Comparison of ENCODE assay signal across 28 cellular contexts in the genomic region with DNA sequence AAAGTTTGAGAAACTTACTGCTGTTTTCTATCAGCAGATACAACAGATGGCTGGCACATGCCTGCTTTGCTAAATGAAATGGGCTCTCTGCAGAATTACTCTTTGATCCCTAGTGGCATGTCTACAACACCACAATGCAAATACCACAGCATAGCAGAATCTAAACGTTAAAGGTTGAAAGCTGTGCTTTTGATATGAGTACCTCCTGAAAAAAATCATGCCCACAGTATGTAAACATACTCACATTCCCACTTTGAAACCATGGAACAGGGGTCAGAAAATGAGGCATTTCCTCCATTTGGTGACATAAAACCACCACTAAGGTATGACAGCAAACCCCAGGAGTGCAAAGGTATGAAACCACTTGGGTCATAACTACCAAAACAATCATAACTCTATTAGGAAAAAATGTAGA. TPM values are rescaled to one million over a fixed set of nuclear protein-coding genes. Genes with fewer than 3 reads are reported as not detected.
DNase-seq lines count a peak whose midpoint lies in the region; ATAC-seq, FAIRE-seq and TF ChIP-seq lines count a peak whose summit lies in the region.
"Had no signal": no experiment of that assay in that cellular context is flagged by ENCODE, and none has a peak within 500 bp of the region (broad histone marks: within the 10 kb centered on the region; RNA-seq: fewer than 3 reads in every experiment).

No MANE protein-coding gene starts in this region.

- H3K79me2 ChIP-seq in HepG2 (ENCODE audit: insufficient read depth, low read length) = no peaks in the 10 kb centered on the region

- CTCF ChIA-PET in HepG2 (lab: Yijun Ruan, JAX; ENCODE audit: low intra/inter-chr PET ratio, low total read pairs) = no interaction called here

- peak; percentile 89 for DNase-seq in HepG2 (ENCODE audit: low spot score)
- no peak for DNase-seq in right lobe of liver
- DNase-seq in T-helper 17 cell = no peak
- DNase-seq in left lung = no peak
- DNase-seq in activated naive CD4-positive, alpha-beta T cell treated with anti-CD3 and anti-CD28 coated beads, Interleukin-2, amount 50 U/mL, for 16 hours = no peak
- DNase-seq in adrenal gland = no peak
- DNase-seq in NCI-H1105 treated with DMSO at 0.1 percent for 48 hours (lab: John Stamatoyannopoulos, UW) = no peak
- DNase-seq: activated B cell treated with CpG ODN at 0.5 μM for 24 hours; activated CD4-positive, alpha-beta T cell treated with anti-CD3 and anti-CD28 coated beads, Interleukin-2, amount 50 U/mL, for 1 hour; activated T-cell treated with anti-CD3 and anti-CD28 coated beads, Interleukin-2, amount 50 U/mL, for 4 hours; BE2C; CD8-positive, alpha-beta T cell; glutamatergic neuron; H7; left ventricle myocardium inferior; naive B cell; NCI-H446 treated with DMSO at 0.1 percent for 48 hours; NCI-H82; posterior cingulate gyrus; stimulated activated CD4-positive, alpha-beta T cell treated with anti-CD3 and anti-CD28 coated beads, Interleukin-1b, Interleukin-23, amount 100 ng/mL, for 48 hours; stomach had no signal

- TF ChIP-seq CTCF in HepG2 (CRISPR knock-in tag; IDR thresholded peaks at IDR 0.05) = no peak
- TF ChIP-seq CTCF in right lobe of liver (IDR thresholded peaks at IDR 0.05) = no peak
- no peak for TF ChIP-seq CTCF in left lung (IDR thresholded peaks at IDR 0.05)
- TF ChIP-seq CTCF in adrenal gland (IDR thresholded peaks at IDR 0.05) = no peak

- intact Hi-C loops in HepG2 (cut with micrococcal nuclease; ENCODE audit: unreplicated experiment) = no loop called here
- intact Hi-C loops in right lobe of liver (cut with DNase I) = no loop called here
- intact Hi-C loops in left lung (cut with DNase I) = no loop called here
- intact Hi-C loops in adrenal gland (cut with DNase I) = no loop called here

- in situ Hi-C loops in HepG2 (cut with HindIII; ENCODE audit: extremely low pct_ligation_motif_present, low pct_unique_long_range_greater_than_20kb) = no loop called here

- peaks cover 31% of the 10 kb centered on the region for H3K27me3 Mint-ChIP-seq in T-helper 17 cell

- no peak overlapping the region for H3K27ac Mint-ChIP-seq in T-helper 17 cell
- H3K27ac Mint-ChIP-seq: activated B cell treated with CpG ODN at 0.5 μM for 24 hours; CD8-positive, alpha-beta T cell; naive B cell had no signal

- no peaks in the 10 kb centered on the region for H4K20me1 ChIP-seq in HepG2 (ENCODE audit: insufficient read depth, low read length)

- H3K4me1 Mint-ChIP-seq in T-helper 17 cell = no peaks in the 10 kb centered on the region
- H3K4me1 Mint-ChIP-seq: activated B cell treated with CpG ODN at 0.5 μM for 24 hours, naive B cell had no signal

- BruUV-seq in HepG2 (replicated peaks; lab: Mats Ljungman, UMichigan) = no TSS peak

- peak; percentile 35 to 42; a peak in 2 of 4 replicates for TF ChIP-seq EP300 in HepG2 (IDR thresholded peaks at IDR 0.05; ENCODE audit: low read depth in 2 of 2, low read length in 2 of 2)
- TF ChIP-seq EP300 in HepG2 (CRISPR knock-in tag; IDR thresholded peaks at IDR 0.05; ENCODE audit: borderline replicate concordance) = peak; percentile 73

- H3K36me3 ChIP-seq in HepG2 (replicated peaks in 1 of 2; ENCODE audit: control insufficient read depth in 1 of 2, insufficient read depth in 2 of 2, low read length in 2 of 2) (no peaks in the 10 kb centered on the region), right lobe of liver (no peaks in the 10 kb centered on the region), left lung (no peaks in the 10 kb centered on the region), adrenal gland (replicated peaks in 1 of 2) (no peaks in the 10 kb centered on the region)
- H3K36me3 ChIP-seq: BE2C, left ventricle myocardium inferior, right atrium auricular region, stomach had no signal

- TF ChIP-seq POLR2A in HepG2 (IDR thresholded peaks at IDR 0.05; ENCODE audit: insufficient read depth in 1 of 2, low read depth in 2 of 2, low read length in 2 of 2) = no peak
- TF ChIP-seq POLR2A in right lobe of liver (IDR thresholded peaks at IDR 0.05) = no peak
- TF ChIP-seq POLR2A in adrenal gland (IDR thresholded peaks at IDR 0.05) = no peak
- no peak for TF ChIP-seq POLR2A in GM18505 (IDR thresholded peaks at IDR 0.05; ENCODE audit: borderline replicate concordance, extremely low read depth, insufficient read depth, insufficient read length)

- H3K9ac ChIP-seq in HepG2 (ENCODE audit: insufficient read depth, low read depth, low read length) = no peak overlapping the region

- H3K27ac ChIP-seq in HepG2 (ENCODE audit: extremely low read length, insufficient read depth, low read length) (no peak overlapping the region), right lobe of liver (no peak overlapping the region), left lung (peak overlapping the region in 1 of 2 donors; percentile 14), adrenal gland (no peak overlapping the region)
- H3K27ac ChIP-seq: left ventricle myocardium inferior, right atrium auricular region, stomach had no signal

- 0 out of 5 replicates have a peak, but pooled peaks cover 0 to 1% of the 10 kb centered on the region in 2 experiments for H3K27me3 ChIP-seq in HepG2 (ENCODE audit: control insufficient read depth in 1 of 2, insufficient read depth in 2 of 2, low read length in 2 of 2)
- H3K27me3 ChIP-seq in right lobe of liver = no peaks in the 10 kb centered on the region
- peaks cover 5 to 22% of the 10 kb centered on the region in 2 donors for H3K27me3 ChIP-seq in left lung
- H3K27me3 ChIP-seq in adrenal gland = peaks cover 12% of the 10 kb centered on the region
- H3K27me3 ChIP-seq: right atrium auricular region had no signal

- ATAC-seq in HepG2 (peak; percentile 94), right lobe of liver (no peak), T-helper 17 cell (no peak), left lung (peak; percentile 80), GM18505 (IDR thresholded peaks at IDR 0.05; ENCODE audit: unreplicated experiment) (no peak)
- ATAC-seq: CD8-positive, alpha-beta T cell had no signal

- H3K4me3 Mint-ChIP-seq in T-helper 17 cell = peak overlapping the region; percentile 43
- H3K4me3 Mint-ChIP-seq: activated B cell treated with CpG ODN at 0.5 μM for 24 hours; activated T-cell treated with anti-CD3 and anti-CD28 coated beads, Interleukin-2, amount 50 U/mL, for 4 hours; CD8-positive, alpha-beta T cell; naive B cell had no signal

- peak; percentile 8 for FAIRE-seq in HepG2 (lab: Jason Lieb, UNC)
- FAIRE-seq: endothelial cell of umbilical vein, GM12892, islet of Langerhans had no signal

- peak overlapping the region; percentile 29; the same call in 1 of the 2 replicates for H3K4me2 ChIP-seq in HepG2 (ENCODE audit: low read depth, low read length)

- H3K4me1 ChIP-seq in HepG2 (ENCODE audit: insufficient read depth, low read length) (peaks cover 24% of the 10 kb centered on the region), right lobe of liver (no peaks in the 10 kb centered on the region), left lung (no peaks in the 10 kb centered on the region), adrenal gland (replicated peaks in 1 of 2) (no peaks in the 10 kb centered on the region)
- H3K4me1 ChIP-seq: BE2C, left ventricle myocardium inferior, right atrium auricular region, stomach had no signal

- POLR2A ChIA-PET in HepG2 (lab: Yijun Ruan, JAX) = no interaction called here

- TF ChIP-seq RAD21 in HepG2 (CRISPR knock-in tag; IDR thresholded peaks at IDR 0.05) = no peak

- WGBS in HepG2 (ENCODE audit: low lambda C conversion rate) = 7% methylated on average over 1 of the region's 1 CpG
- 7% methylated on average over 1 of the region's 1 CpG for WGBS in right lobe of liver (ENCODE audit: insufficient coverage, low coverage, low lambda C conversion rate, missing lambda C conversion rate)
- 16 to 33% (median 22%) methylated on average over 1 of the region's 1 CpG for WGBS in adrenal gland, 4 donors

- no peak overlapping the region for H3K4me3 ChIP-seq in HepG2 (replicated peaks in 1 of 3; ENCODE audit: insufficient read depth in 1 of 3, low read depth in 2 of 3, low read length in 3 of 3)
- H3K4me3 ChIP-seq in right lobe of liver = no peak overlapping the region
- H3K4me3 ChIP-seq in left lung = no peak overlapping the region
- no peak overlapping the region for H3K4me3 ChIP-seq in adrenal gland
- H3K4me3 ChIP-seq: left ventricle myocardium inferior, right atrium auricular region, stomach had no signal

- H3K9me3 ChIP-seq in HepG2 (ENCODE audit: low read length) (no peaks in the 10 kb centered on the region), right lobe of liver (no peaks in the 10 kb centered on the region), T-helper 17 cell (ENCODE audit: control insufficient read depth, low read length, poor library complexity, severe bottlenecking) (no peaks in the 10 kb centered on the region), left lung (no peaks in the 10 kb centered on the region), adrenal gland (replicated peaks in 1 of 3) (no peaks in the 10 kb centered on the region)
- H3K9me3 ChIP-seq: BE2C, left ventricle myocardium inferior, right atrium auricular region, stomach had no signal

- peaks cover 3% of the 10 kb centered on the region for H3K36me3 Mint-ChIP-seq in T-helper 17 cell (ENCODE audit: low read depth)
- H3K36me3 Mint-ChIP-seq: CD8-positive, alpha-beta T cell had no signal

- H2AFZ ChIP-seq in HepG2 (ENCODE audit: low read length) = no peak overlapping the region

RNA-seq across cellular contexts. Expression of gene WIF1, which starts 7.5 kb away (rescaled TPM):
- not detected in 2 replicates for total RNA-seq in HepG2 (2016; rRNA removed; fragmentation: Illumina TruSeq; extraction: Trizol)
- total RNA-seq in HepG2 (2016; cell fraction: cytosol; rRNA removed; fragmentation: Illumina TruSeq; extraction: Trizol; ENCODE audit: low read depth) = not detected in 2 replicates
- total RNA-seq in HepG2 (2016; cell fraction: insoluble cytoplasmic fraction; rRNA removed; fragmentation: Illumina TruSeq; extraction: Trizol) = not detected in 2 replicates
- total RNA-seq in HepG2 (2016; cell fraction: membrane; rRNA removed; fragmentation: Illumina TruSeq; extraction: Trizol) = not detected in 2 replicates
- total RNA-seq in HepG2 (2016; cell fraction: nucleus; rRNA removed; fragmentation: Illumina TruSeq; extraction: Trizol) = not detected in 2 replicates
- not detected in 2 replicates for polyA plus RNA-seq in HepG2 (2011; rRNA removed)
- polyA plus RNA-seq in HepG2 (2011; cell fraction: cytosol; rRNA removed) = not detected in 2 replicates
- not detected in 2 replicates for polyA plus RNA-seq in HepG2 (2011; cell fraction: nucleus; rRNA removed)
- polyA plus RNA-seq in HepG2 (2012) = not detected in 2 replicates
- polyA plus RNA-seq in HepG2 (2016; cell fraction: cytosol; fragmentation: Illumina TruSeq; extraction: Trizol; ENCODE audit: low read depth) = not detected in 2 replicates
- polyA plus RNA-seq in HepG2 (2016; cell fraction: insoluble cytoplasmic fraction; fragmentation: Illumina TruSeq; extraction: Trizol; ENCODE audit: low read depth) = not detected in 2 replicates
- not detected in 2 replicates for polyA plus RNA-seq in HepG2 (2016; cell fraction: membrane; fragmentation: Illumina TruSeq; extraction: Trizol; ENCODE audit: low read depth)
- polyA plus RNA-seq in HepG2 (2016; cell fraction: nucleus; fragmentation: Illumina TruSeq; extraction: Trizol; ENCODE audit: insufficient read depth, low read depth) = not detected in 2 replicates
- not detected in 2 replicates for polyA minus RNA-seq in HepG2 (2011; rRNA and poly(A)+ RNA removed; ENCODE audit: low replicate concordance)
- not detected in 2 replicates for polyA minus RNA-seq in HepG2 (2011; cell fraction: cytosol; rRNA and poly(A)+ RNA removed)
- polyA minus RNA-seq in HepG2 (2011; cell fraction: nucleus; rRNA and poly(A)+ RNA removed) = not detected in 2 replicates
- total RNA-seq in right lobe of liver = not detected
- not detected for total RNA-seq in T-helper 17 cell
- 10 to 100 TPM; 42.5 to 78.1 TPM for total RNA-seq in left lung
- 1 to 10 TPM in 2 of 8 donors, under 1 TPM in 5, not detected in 1; 0.12 to 3.8 (median 0.53) TPM for total RNA-seq in adrenal gland
- polyA plus RNA-seq in adrenal gland = under 1 TPM in 2 of 3 donors, not detected in 1; 0.24 to 0.51 TPM
- total RNA-seq: activated B cell treated with CpG ODN at 0.5 μM for 24 hours; CD8-positive, alpha-beta T cell; chondrocyte; endothelial cell of umbilical vein; left ventricle myocardium inferior; T-helper 1 cell treated with Interleukin-12 subunit alpha and Interleukin-12 subunit beta and Interleukin-4 antibody, amounts not matched to agents 30 ng/mL and 1 ng/mL, for 36 hours had no signal
- polyA plus RNA-seq: endothelial cell of umbilical vein had no signal

RNA-seq across cellular contexts. Expression of gene LEMD3, which starts 55.8 kb away (rescaled TPM):
- total RNA-seq in HepG2 (2016; rRNA removed; fragmentation: Illumina TruSeq; extraction: Trizol) (12.3 and 18.7 TPM in 2 replicates), right lobe of liver (10 to 100 TPM in 4 of 6 experiments, 1 to 10 TPM in 2; 8.6 to 19.0 (median 11.6) TPM), T-helper 17 cell (10 to 100 TPM; 52.2 to 62.1 TPM), left lung (10 to 100 TPM; 26.5 to 35.4 TPM), adrenal gland (10 to 100 TPM; 17.8 to 52.1 (median 25.3) TPM)
- total RNA-seq in HepG2 (2016; cell fraction: cytosol; rRNA removed; fragmentation: Illumina TruSeq; extraction: Trizol; ENCODE audit: low read depth) = 2.2 and 2.6 TPM in 2 replicates
- total RNA-seq in HepG2 (2016; cell fraction: insoluble cytoplasmic fraction; rRNA removed; fragmentation: Illumina TruSeq; extraction: Trizol) = 12.9 and 19.6 TPM in 2 replicates
- total RNA-seq in HepG2 (2016; cell fraction: membrane; rRNA removed; fragmentation: Illumina TruSeq; extraction: Trizol) = 3.5 and 4.4 TPM in 2 replicates
- total RNA-seq in HepG2 (2016; cell fraction: nucleus; rRNA removed; fragmentation: Illumina TruSeq; extraction: Trizol) = 35.1 and 35.6 TPM in 2 replicates
- polyA plus RNA-seq in HepG2 (2011; rRNA removed) (7.0 and 9.3 TPM in 2 replicates), adrenal gland (10 to 100 TPM in 2 of 3 donors, 1 to 10 TPM in 1; 7.1 to 15.7 (median 10.5) TPM)
- 3.0 and 4.1 TPM in 2 replicates for polyA plus RNA-seq in HepG2 (2011; cell fraction: cytosol; rRNA removed)
- polyA plus RNA-seq in HepG2 (2011; cell fraction: nucleus; rRNA removed) = 8.9 and 12.1 TPM in 2 replicates
- polyA plus RNA-seq in HepG2 (2012) = 9.7 and 12.5 TPM in 2 replicates
- 0.48 and 0.51 TPM in 2 replicates for polyA plus RNA-seq in HepG2 (2016; cell fraction: cytosol; fragmentation: Illumina TruSeq; extraction: Trizol; ENCODE audit: low read depth)
- polyA plus RNA-seq in HepG2 (2016; cell fraction: insoluble cytoplasmic fraction; fragmentation: Illumina TruSeq; extraction: Trizol; ENCODE audit: low read depth) = 7.0 and 7.5 TPM in 2 replicates
- 1.00 and 1.2 TPM in 2 replicates for polyA plus RNA-seq in HepG2 (2016; cell fraction: membrane; fragmentation: Illumina TruSeq; extraction: Trizol; ENCODE audit: low read depth)
- polyA plus RNA-seq in HepG2 (2016; cell fraction: nucleus; fragmentation: Illumina TruSeq; extraction: Trizol; ENCODE audit: insufficient read depth, low read depth) = 32.6 and 32.9 TPM in 2 replicates
- 9.1 and 9.5 TPM in 2 replicates for polyA minus RNA-seq in HepG2 (2011; rRNA and poly(A)+ RNA removed; ENCODE audit: low replicate concordance)
- 11.1 and 11.5 TPM in 2 replicates for polyA minus RNA-seq in HepG2 (2011; cell fraction: cytosol; rRNA and poly(A)+ RNA removed)
- polyA minus RNA-seq in HepG2 (2011; cell fraction: nucleus; rRNA and poly(A)+ RNA removed) = 36.2 and 40.9 TPM in 2 replicates

Comparison
In these comparisons a context has a peak if more than half of its experiments do, and no peak if none do; other contexts are left out.
1. ATAC-seq: peak in HepG2 (single experiment) and left lung (single experiment); none in right lobe of liver (0 of 4), T-helper 17 cell (single experiment) and GM18505 (single experiment).
2. RNA of gene WIF1, which starts 7.5 kb away (total RNA-seq): 42.5 to 78.1 TPM in left lung; 0.12 to 3.8 TPM in adrenal gland, not detected in HepG2, not detected in right lobe of liver and not detected in T-helper 17 cell; every median in the first group is over 4 times any median in the second.